11 cellular contexts compared by ENCODE assay signal in the genomic region with DNA sequence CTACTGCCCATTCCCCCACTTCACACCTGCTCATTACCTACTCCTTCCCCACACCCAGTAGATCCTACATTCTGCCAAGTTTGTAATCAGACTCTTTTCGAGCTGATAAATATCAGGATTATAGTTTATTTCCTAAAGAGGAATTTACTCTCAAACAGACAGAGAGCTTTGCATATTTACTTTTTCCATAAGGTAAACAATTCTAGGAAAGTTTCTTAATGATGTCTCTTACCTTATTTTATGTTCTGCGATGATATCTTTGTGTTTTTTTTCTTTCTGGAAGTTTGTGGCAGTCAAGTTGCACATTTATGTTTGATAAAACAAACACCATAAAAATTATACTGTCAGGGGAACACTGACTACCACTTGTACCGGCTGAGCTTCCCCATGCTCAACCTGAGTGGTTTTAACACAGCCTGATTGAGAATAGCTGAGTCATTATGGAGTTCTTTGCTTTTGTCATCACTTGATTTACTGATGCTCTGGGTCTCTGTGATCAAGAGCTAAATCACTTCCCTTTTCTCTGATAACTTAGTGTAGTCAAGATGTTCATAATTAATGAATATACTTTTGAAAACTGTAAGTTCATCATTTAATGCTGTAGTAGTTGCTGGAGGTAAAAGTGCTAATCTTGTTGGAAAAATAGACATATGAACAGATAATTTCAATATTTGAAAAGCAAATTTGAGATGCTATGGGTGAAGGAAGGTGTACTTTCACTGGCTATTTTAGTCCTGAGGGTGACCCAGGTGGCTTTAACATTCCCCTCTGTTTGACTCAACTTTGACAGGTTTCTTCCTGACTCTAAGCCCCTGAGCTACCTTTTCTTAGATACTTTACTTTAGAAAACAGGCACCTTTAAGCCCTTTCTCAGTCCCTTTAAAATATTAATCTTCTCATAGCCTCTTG.
DNase-seq lines count a peak whose midpoint lies in the region; ATAC-seq, FAIRE-seq and TF ChIP-seq lines count a peak whose summit lies in the region.
"Had no signal": no experiment of that assay in that cellular context is flagged by ENCODE, and none has a peak within 500 bp of the region (broad histone marks: within the 10 kb centered on the region; RNA-seq: fewer than 3 reads in every experiment).

No MANE protein-coding gene starts in this region.

- no peak for TF ChIP-seq CTCF in GM13976 (IDR thresholded peaks at IDR 0.05; ENCODE audit: borderline replicate concordance, control extremely low read depth, extremely low read depth, insufficient read depth, missing control alignments)
- TF ChIP-seq CTCF in bronchial epithelial cell (IDR thresholded peaks at IDR 0.05; ENCODE audit: insufficient read depth, low read length, severe bottlenecking): no peak

- no peak for FAIRE-seq in bronchial epithelial cell (lab: Jason Lieb, UNC)
- FAIRE-seq: G401.6 had no signal

- ATAC-seq in GM21526 (IDR thresholded peaks at IDR 0.05; ENCODE audit: low FRiP score, unreplicated experiment) (peak; percentile 71), HG03378 (IDR thresholded peaks at IDR 0.05; ENCODE audit: unreplicated experiment) (peak; percentile 86), HG03457 (IDR thresholded peaks at IDR 0.05; ENCODE audit: unreplicated experiment) (no peak), left cardiac atrium (no peak)
- ATAC-seq: activated naive CD4-positive, alpha-beta T cell treated with anti-CD3 and anti-CD28 coated beads, Interleukin-2, amount 50 U/mL, for 72 hours had no signal

- intact Hi-C loops in left cardiac atrium (cut with DNase I): no loop called here

- no peaks in the 10 kb centered on the region for H3K27me3 ChIP-seq in bronchial epithelial cell (ENCODE audit: control insufficient read depth, insufficient read depth, low read length)

- no peaks in the 10 kb centered on the region for H3K36me3 ChIP-seq in bronchial epithelial cell (ENCODE audit: control insufficient read depth, insufficient read depth, low read length)

- in situ Hi-C loops in GM13976 (cut with MboI; ENCODE audit: low sequenced_read_pairs, unreplicated experiment): no loop called here

- no peak overlapping the region for H3K4me3 ChIP-seq in bronchial epithelial cell (ENCODE audit: low read depth, low read length)

- DNase-seq in GM13976 (ENCODE audit: low spot score): peak; percentile 12
- DNase-seq in bronchial epithelial cell (ENCODE audit: low read depth): peak; percentile 20
- DNase-seq in SW480 (ENCODE audit: low spot score): no peak
- DNase-seq in UCSD-AML1 (lab: John Stamatoyannopoulos, UW; ENCODE audit: unreplicated experiment): no peak
- no peak for DNase-seq in left cardiac atrium
- DNase-seq: KG1 had no signal

Comparison
In these comparisons a context has a peak if more than half of its experiments do, and no peak if none do; other contexts are left out.
1. DNase-seq: peak in GM13976 (single experiment) and bronchial epithelial cell (single experiment); none in SW480 (single experiment), UCSD-AML1 (single experiment) and left cardiac atrium (single experiment).
2. ATAC-seq: peak in GM21526 (single experiment) and HG03378 (single experiment); none in HG03457 (single experiment) and left cardiac atrium (0 of 2).